In the genomic region with DNA sequence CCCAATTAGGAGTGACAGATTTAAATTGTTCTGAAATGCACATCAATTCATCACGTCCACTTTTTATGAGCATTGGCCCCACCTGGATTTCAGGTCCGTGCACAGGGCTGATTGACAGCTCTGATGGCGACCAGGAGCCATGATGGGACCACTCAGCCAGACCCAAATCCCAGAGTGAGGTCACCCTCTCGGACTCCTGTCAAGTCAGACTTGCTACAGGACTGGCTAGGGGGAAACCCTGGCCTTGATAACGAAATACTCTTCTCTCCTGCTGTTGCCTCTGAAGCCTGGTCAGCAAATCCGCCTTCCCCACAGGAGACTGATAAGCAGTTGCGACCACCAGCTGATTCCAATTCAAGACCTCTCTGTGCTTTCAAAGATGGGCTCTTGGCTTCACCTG, we compare ENCODE assay signal across 17 cellular contexts.
DNase-seq lines count a peak whose midpoint lies in the region; ATAC-seq and TF ChIP-seq lines count a peak whose summit lies in the region.
"Had no signal": no experiment of that assay in that cellular context is flagged by ENCODE, and none has a peak within 500 bp of the region (broad histone marks: within the 10 kb centered on the region; RNA-seq: fewer than 3 reads in every experiment).

No MANE protein-coding gene starts in this region.

- H3K27me3 Mint-ChIP-seq in CD8-positive, alpha-beta T cell (ENCODE audit: low read depth): no peaks in the 10 kb centered on the region
- H3K27me3 Mint-ChIP-seq in immature natural killer cell (ENCODE audit: low read depth in 3 of 3): peaks cover 0 to 5% (median 3%) of the 10 kb centered on the region in 3 donors
- H3K27me3 Mint-ChIP-seq: IgD-negative memory B cell had no signal

- no peak for ATAC-seq in CD8-positive, alpha-beta T cell
- ATAC-seq in HG03159 (IDR thresholded peaks at IDR 0.05; ENCODE audit: unreplicated experiment) (no peak), HG02763 (IDR thresholded peaks at IDR 0.05; ENCODE audit: unreplicated experiment) (no peak)

- H3K36me3 Mint-ChIP-seq in CD8-positive, alpha-beta T cell: peaks cover 36% of the 10 kb centered on the region
- H3K36me3 Mint-ChIP-seq in immature natural killer cell: peaks cover 25 to 35% (median 31%) of the 10 kb centered on the region in 3 donors

- peak; percentile 49 for DNase-seq in activated CD8-positive, alpha-beta memory T cell treated with anti-CD3 and anti-CD28 coated beads for 24 hours
- no peak for DNase-seq in activated CD8-positive, alpha-beta memory T cell treated with anti-CD3 and anti-CD28 coated beads, Interleukin-2, amount 50 U/mL, for 4 hours
- peak in 1 of 7 experiments; percentile 25 for DNase-seq in CD8-positive, alpha-beta T cell
- DNase-seq in immature natural killer cell (no peak), sigmoid colon (peak; percentile 44)
- DNase-seq: DMS79 treated with DMSO at 0.1 percent for 48 hours, NCI-H1417 treated with DMSO at 0.1 percent for 48 hours, NCI-H1930, NCI-H446 treated with DMSO at 0.1 percent for 48 hours, NCI-H748 treated with DMSO at 0.1 percent for 48 hours, RPMI8226 had no signal

- TF ChIP-seq CTCF in CD8-positive, alpha-beta T cell (IDR thresholded peaks at IDR 0.05): no peak
- TF ChIP-seq CTCF in sigmoid colon (IDR thresholded peaks at IDR 0.05): no peak

- POLR2A ChIA-PET in CD8-positive, alpha-beta T cell (lab: Charles Lee): no interaction called here

- CTCF ChIA-PET in CD8-positive, alpha-beta T cell (lab: Charles Lee): interaction anchor here (0.5 to 1.3 kb wide), 2 partner anchors 123 to 211 kb away, joined by 3 read pairs; no protein-coding TSS in a partner anchor

- H3K4me1 ChIP-seq in CD8-positive, alpha-beta T cell (ENCODE audit: insufficient read depth, low read length): peaks cover 16% of the 10 kb centered on the region
- H3K4me1 ChIP-seq in sigmoid colon: no peaks in the 10 kb centered on the region

- H3K4me1 Mint-ChIP-seq in CD8-positive, alpha-beta T cell (ENCODE audit: low read depth): peaks cover 37% of the 10 kb centered on the region
- H3K4me1 Mint-ChIP-seq in immature natural killer cell: peaks cover 15 to 45% of the 10 kb centered on the region in 2 donors

- no peak for TF ChIP-seq POLR2A in sigmoid colon (IDR thresholded peaks at IDR 0.05)

- no peak overlapping the region for H3K27ac ChIP-seq in CD8-positive, alpha-beta T cell (ENCODE audit: low read depth, low read length)
- no peak overlapping the region for H3K27ac ChIP-seq in sigmoid colon
- H3K27ac ChIP-seq: BLaER1 treated with 17β-estradiol and CSF1 and Interleukin-3, amounts not matched to agents 10 nM and 100 nM; HL-60 had no signal

- H3K27me3 ChIP-seq in CD8-positive, alpha-beta T cell (ENCODE audit: insufficient read depth, low read length): no peaks in the 10 kb centered on the region
- no peaks in the 10 kb centered on the region for H3K27me3 ChIP-seq in sigmoid colon
- H3K27me3 ChIP-seq: BLaER1 treated with 17β-estradiol and CSF1 and Interleukin-3, amounts not matched to agents 10 nM and 100 nM had no signal

- TF ChIP-seq EP300 in sigmoid colon (IDR thresholded peaks at IDR 0.05): no peak

- WGBS in sigmoid colon, 2 donors: 76 to 90% methylated on average over 7 of the region's 7 CpGs

- intact Hi-C loops in CD8-positive, alpha-beta T cell (cut with DNase I, micrococcal nuclease): no loop called here
- intact Hi-C loops in sigmoid colon (cut with DNase I): no loop called here

- no peak overlapping the region for H3K4me3 ChIP-seq in CD8-positive, alpha-beta T cell (ENCODE audit: low read depth, low read length)
- H3K4me3 ChIP-seq in sigmoid colon: no peak overlapping the region
- H3K4me3 ChIP-seq: BLaER1 treated with 17β-estradiol and CSF1 and Interleukin-3, amounts not matched to agents 10 nM and 100 nM had no signal

- H3K36me3 ChIP-seq in CD8-positive, alpha-beta T cell (ENCODE audit: insufficient read depth, low read length): no peaks in the 10 kb centered on the region
- no peaks in the 10 kb centered on the region for H3K36me3 ChIP-seq in sigmoid colon

- peaks cover 15% of the 10 kb centered on the region for H3K9me3 Mint-ChIP-seq in CD8-positive, alpha-beta T cell
- H3K9me3 Mint-ChIP-seq in immature natural killer cell: peaks cover 0 to 14% (median 4%) of the 10 kb centered on the region in 6 donors

- peak overlapping the region; percentile 66 for H3K27ac Mint-ChIP-seq in CD8-positive, alpha-beta T cell
- peak overlapping the region in 5 of 6 donors; percentile 4 to 67 (median 64) for H3K27ac Mint-ChIP-seq in immature natural killer cell

- H3K9me3 ChIP-seq in CD8-positive, alpha-beta T cell (ENCODE audit: low read length): peaks cover 10% of the 10 kb centered on the region
- H3K9me3 ChIP-seq in sigmoid colon: peaks cover 0 to 11% (median 9%) of the 10 kb centered on the region in 4 donors

- H3K4me3 Mint-ChIP-seq in CD8-positive, alpha-beta T cell: no peak overlapping the region
- no peak overlapping the region for H3K4me3 Mint-ChIP-seq in immature natural killer cell
- H3K4me3 Mint-ChIP-seq: H9 had no signal

Comparison
In these comparisons a context has a peak if more than half of its experiments do, and no peak if none do; other contexts are left out.
1. DNase-seq: peak in activated CD8-positive, alpha-beta memory T cell treated with anti-CD3 and anti-CD28 coated beads for 24 hours (single experiment) and sigmoid colon (single experiment); none in activated CD8-positive, alpha-beta memory T cell treated with anti-CD3 and anti-CD28 coated beads, Interleukin-2, amount 50 U/mL, for 4 hours (single experiment) and immature natural killer cell (0 of 3).